In the genomic region with DNA sequence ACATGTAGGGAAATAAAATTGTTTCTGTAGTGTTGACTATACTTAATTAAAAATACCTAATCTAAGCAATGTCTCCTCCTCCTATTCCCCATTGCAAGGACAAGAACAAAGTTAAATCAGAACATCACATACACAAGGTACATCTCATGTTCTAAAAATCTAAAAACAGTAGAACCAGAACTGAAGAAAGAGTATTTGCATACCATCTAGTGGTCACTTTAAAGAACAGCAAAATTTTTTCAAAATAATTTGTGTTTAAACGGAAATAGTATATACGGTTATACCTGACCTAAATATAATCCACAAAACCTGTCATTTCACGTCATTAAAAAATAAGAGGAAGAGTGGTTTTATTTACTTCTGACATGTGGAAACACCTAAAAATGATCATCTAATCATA, we compare ENCODE assay signal across 8 cellular contexts.
DNase-seq lines count a peak whose midpoint lies in the region; ATAC-seq, FAIRE-seq and TF ChIP-seq lines count a peak whose summit lies in the region.

No MANE protein-coding gene starts in this region.

- TF ChIP-seq CTCF in D721Med (IDR thresholded peaks at IDR 0.05; ENCODE audit: insufficient read depth, missing control alignments): peak; percentile 67
- TF ChIP-seq CTCF in upper lobe of right lung (IDR thresholded peaks at IDR 0.05): peak; percentile 41

- intact Hi-C loops in upper lobe of right lung (cut with DNase I): no loop called here

- H3K27me3 ChIP-seq in upper lobe of right lung: no peaks in the 10 kb centered on the region

- no peaks in the 10 kb centered on the region for H3K36me3 ChIP-seq in upper lobe of right lung

- no peak overlapping the region for H3K4me3 ChIP-seq in upper lobe of right lung

- DNase-seq in D721Med (ENCODE audit: insufficient read length, low spot score) (no peak), H4 (ENCODE audit: low spot score) (peak; percentile 35), NCI-H345 treated with DMSO at 0.1 percent for 48 hours (lab: John Stamatoyannopoulos, UW; ENCODE audit: unreplicated experiment) (peak; percentile 19), dermis blood vessel endothelial cell (peak; percentile 7), upper lobe of right lung (no peak)
- DNase-seq in activated naive CD4-positive, alpha-beta T cell treated with anti-CD3 and anti-CD28 coated beads, Interleukin-2, amount 50 U/mL, for 16 hours: no peak
- DNase-seq in stimulated activated naive CD4-positive, alpha-beta T cell treated with Interleukin-2 at 50 U/mL for 16 hours (lab: John Stamatoyannopoulos, UW): no peak

- H3K4me1 ChIP-seq in upper lobe of right lung: no peaks in the 10 kb centered on the region

- no peaks in the 10 kb centered on the region for H3K9me3 ChIP-seq in upper lobe of right lung

- ATAC-seq in upper lobe of right lung (no peak), GM21381 (IDR thresholded peaks at IDR 0.05; ENCODE audit: unreplicated experiment) (no peak)

- no peak for FAIRE-seq in D721Med (lab: Jason Lieb, UNC)

- no peak overlapping the region for H3K27ac ChIP-seq in upper lobe of right lung

Comparison
In these comparisons a context has a peak if more than half of its experiments do, and no peak if none do; other contexts are left out.
1. DNase-seq: peak in H4 (single experiment), NCI-H345 treated with DMSO at 0.1 percent for 48 hours (single experiment) and dermis blood vessel endothelial cell (single experiment); none in D721Med (single experiment), upper lobe of right lung (single experiment), activated naive CD4-positive, alpha-beta T cell treated with anti-CD3 and anti-CD28 coated beads, Interleukin-2, amount 50 U/mL, for 16 hours (single experiment) and stimulated activated naive CD4-positive, alpha-beta T cell treated with Interleukin-2 at 50 U/mL for 16 hours (single experiment).